Comparison of ENCODE assay signal across 16 cellular contexts in the genomic region with DNA sequence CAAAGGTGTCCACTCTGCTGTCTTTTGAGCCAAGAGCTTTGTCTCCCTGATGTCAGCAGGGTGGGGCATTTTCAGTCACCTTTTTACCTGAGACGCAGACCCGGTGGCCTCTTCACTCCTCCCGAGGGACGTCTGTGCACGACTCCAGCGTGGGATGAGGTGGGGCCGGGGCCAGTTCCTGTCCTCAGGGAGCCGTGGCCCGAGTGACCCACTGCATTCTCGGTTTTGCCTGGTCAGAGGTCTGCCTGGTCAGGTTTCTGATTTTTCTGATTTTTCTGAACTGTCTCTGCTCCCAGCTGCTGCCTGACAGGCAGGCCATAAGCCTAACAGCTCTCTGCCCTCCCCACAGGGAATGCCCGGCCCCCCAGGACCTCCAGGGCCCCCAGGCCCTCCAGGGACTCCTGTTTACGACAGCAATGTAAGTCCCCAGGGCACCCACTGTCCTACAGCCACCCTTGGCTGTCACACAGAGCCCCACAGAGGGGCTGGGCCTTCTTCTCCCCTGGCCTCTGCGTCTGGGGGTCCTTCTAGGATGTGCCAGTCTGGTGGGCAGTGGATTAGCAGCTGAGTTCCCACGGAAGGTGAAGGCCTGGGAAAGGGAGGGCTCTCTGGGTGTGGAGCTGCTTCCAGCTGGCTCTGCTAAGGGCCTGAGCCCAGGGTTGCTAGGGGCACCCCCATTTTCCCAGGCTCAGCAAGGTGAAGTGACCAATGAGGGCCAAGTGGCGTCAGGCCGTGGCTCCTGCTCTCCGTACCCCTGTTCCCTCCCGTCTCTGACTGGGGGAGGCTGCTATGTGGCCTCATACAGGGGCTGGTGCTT. TPM values are rescaled to one million over a fixed set of nuclear protein-coding genes. Genes with fewer than 3 reads are reported as not detected.
DNase-seq lines count a peak whose midpoint lies in the region; ATAC-seq, FAIRE-seq and TF ChIP-seq lines count a peak whose summit lies in the region.
"Had no signal": no experiment of that assay in that cellular context is flagged by ENCODE, and none has a peak within 500 bp of the region (broad histone marks: within the 10 kb centered on the region; RNA-seq: fewer than 3 reads in every experiment).

No MANE protein-coding gene starts in this region.

- H3K27me3 ChIP-seq in heart right ventricle (no peaks in the 10 kb centered on the region), ovary (no peaks in the 10 kb centered on the region)
- H3K27me3 ChIP-seq: SJCRH30 had no signal

- H3K27ac ChIP-seq in heart right ventricle (no peak overlapping the region), kidney (ENCODE audit: low read depth in 2 of 2, low read length in 2 of 2) (no peak overlapping the region), ovary (no peak overlapping the region)
- H3K27ac ChIP-seq: SJCRH30 had no signal

- TF ChIP-seq CTCF in heart right ventricle (IDR thresholded peaks at IDR 0.05) (no peak), kidney (IDR thresholded peaks at IDR 0.05; ENCODE audit: borderline replicate concordance, extremely low read depth, insufficient read depth) (no peak), ovary (IDR thresholded peaks at IDR 0.05) (no peak)

- no peak for TF ChIP-seq EP300 in ovary (IDR thresholded peaks at IDR 0.05)

- FAIRE-seq in kidney (lab: Jason Lieb, UNC): no peak
- FAIRE-seq: A204.1, H54 had no signal

- H3K4me3 Mint-ChIP-seq in stimulated activated naive B cell treated with anti-CD40 and anti-IgM and Interleukin-4, amounts not matched to agents 10 μg/mL and 1 μg/mL and 100 μg/mL, for 72 hours: no peak overlapping the region
- H3K4me3 Mint-ChIP-seq: IgD-negative memory B cell had no signal

- intact Hi-C loops in left cardiac atrium (cut with DNase I): no loop called here
- intact Hi-C loops in heart right ventricle (cut with DNase I): no loop called here
- intact Hi-C loops in kidney (cut with DNase I): no loop called here
- intact Hi-C loops in ovary (cut with DNase I): no loop called here

- H3K27me3 Mint-ChIP-seq in stimulated activated naive B cell treated with anti-CD40 and anti-IgM and Interleukin-4, amounts not matched to agents 10 μg/mL and 1 μg/mL and 100 μg/mL, for 72 hours: peaks cover 5 to 7% of the 10 kb centered on the region in 2 donors
- H3K27me3 Mint-ChIP-seq: IgD-negative memory B cell had no signal

- H3K36me3 ChIP-seq in heart right ventricle: peaks cover 0 to 81% (median 31%) of the 10 kb centered on the region in 9 donors
- H3K36me3 ChIP-seq in kidney (ENCODE audit: control insufficient read depth in 1 of 2, insufficient read depth in 2 of 2, low read length in 2 of 2): peaks cover 14 to 27% of the 10 kb centered on the region in 2 donors
- no peaks in the 10 kb centered on the region for H3K36me3 ChIP-seq in ovary
- H3K36me3 ChIP-seq: SJCRH30 had no signal

- no peaks in the 10 kb centered on the region for H3K36me3 Mint-ChIP-seq in stimulated activated naive B cell treated with anti-CD40 and anti-IgM and Interleukin-4, amounts not matched to agents 10 μg/mL and 1 μg/mL and 100 μg/mL, for 72 hours

- H3K9me3 ChIP-seq in heart right ventricle: no peaks in the 10 kb centered on the region
- H3K9me3 ChIP-seq in kidney (ENCODE audit: control insufficient read depth in 1 of 2, low read length in 2 of 2): no peaks in the 10 kb centered on the region
- no peaks in the 10 kb centered on the region for H3K9me3 ChIP-seq in ovary
- H3K9me3 ChIP-seq: SJCRH30 had no signal

- DNase-seq in left cardiac atrium (peak; percentile 14), heart right ventricle (no peak), kidney (peak; percentile 54), ovary (peak in 4 of 5 donors; percentile 15 to 38 (median 18)), hypothalamus (lab: John Stamatoyannopoulos, UW) (no peak), EL (no peak)
- DNase-seq in stimulated activated naive B cell treated with anti-CD40 and anti-IgM and Interleukin-4, amounts not matched to agents 10 μg/mL and 1 μg/mL and 100 μg/mL, for 72 hours: no peak
- DNase-seq: C1 segment of cervical spinal cord, NCI-H1105, NCI-H187 treated with DMSO at 0.1 percent for 48 hours, OCI-M1, SJCRH30 had no signal

- WGBS in heart right ventricle, 2 donors: 89 to 90% methylated on average over 18 of the region's 18 CpGs
- WGBS in ovary, 3 donors: 77 to 84% (median 78%) methylated on average over 18 of the region's 18 CpGs

- peaks cover 0 to 2% of the 10 kb centered on the region in 2 donors for H3K9me3 Mint-ChIP-seq in stimulated activated naive B cell treated with anti-CD40 and anti-IgM and Interleukin-4, amounts not matched to agents 10 μg/mL and 1 μg/mL and 100 μg/mL, for 72 hours
- H3K9me3 Mint-ChIP-seq: IgD-negative memory B cell had no signal

- peaks cover 0 to 5% of the 10 kb centered on the region in 2 donors for H3K4me1 Mint-ChIP-seq in stimulated activated naive B cell treated with anti-CD40 and anti-IgM and Interleukin-4, amounts not matched to agents 10 μg/mL and 1 μg/mL and 100 μg/mL, for 72 hours

- no peak overlapping the region for H3K9ac ChIP-seq in kidney (ENCODE audit: low read length in 2 of 2)

- no peak for TF ChIP-seq POLR2A in ovary (IDR thresholded peaks at IDR 0.05)

- no peak overlapping the region for H3K27ac Mint-ChIP-seq in stimulated activated naive B cell treated with anti-CD40 and anti-IgM and Interleukin-4, amounts not matched to agents 10 μg/mL and 1 μg/mL and 100 μg/mL, for 72 hours
- H3K27ac Mint-ChIP-seq: IgD-negative memory B cell had no signal

- ATAC-seq in left cardiac atrium (no peak), heart right ventricle (no peak), GM21526 (IDR thresholded peaks at IDR 0.05; ENCODE audit: low FRiP score, unreplicated experiment) (no peak)
- ATAC-seq in stimulated activated naive B cell treated with anti-CD40 and anti-IgM and Interleukin-4, amounts not matched to agents 10 μg/mL and 1 μg/mL and 100 μg/mL, for 72 hours (replicated peaks): no peak

- H3K4me1 ChIP-seq in heart right ventricle (no peaks in the 10 kb centered on the region), kidney (ENCODE audit: control insufficient read depth in 1 of 2, insufficient read depth in 1 of 2, low read depth in 1 of 2, low read length in 2 of 2) (no peaks in the 10 kb centered on the region), ovary (ENCODE audit: insufficient read depth) (peaks cover 3% of the 10 kb centered on the region)
- H3K4me1 ChIP-seq: SJCRH30 had no signal

- no peak overlapping the region for H3K4me3 ChIP-seq in heart right ventricle
- H3K4me3 ChIP-seq in kidney (ENCODE audit: low read length in 2 of 2): no peak overlapping the region
- H3K4me3 ChIP-seq in ovary: no peak overlapping the region
- H3K4me3 ChIP-seq: SJCRH30 had no signal

RNA-seq across cellular contexts. Expression of a gene that starts 45.9 kb away (rescaled TPM):
- 1 to 10 TPM; 5.4 to 8.6 TPM for total RNA-seq in left cardiac atrium
- 1 to 10 TPM; 1.5 to 8.5 (median 3.5) TPM for total RNA-seq in heart right ventricle
- 1 to 10 TPM; 3.8 to 7.2 TPM for polyA plus RNA-seq in heart right ventricle
- total RNA-seq in kidney: 7.2 TPM
- 5.1 TPM for polyA plus RNA-seq in kidney (ENCODE audit: insufficient read depth, low read depth, low replicate concordance)
- 10 to 100 TPM in 4 of 7 donors, 1 to 10 TPM in 3; 2.4 to 18.2 (median 10.1) TPM for total RNA-seq in ovary
- 1 to 10 TPM in 1 of 2 donors, under 1 TPM in 1; 0.88 to 6.9 TPM for polyA plus RNA-seq in ovary

Comparison
In these comparisons a context has a peak if more than half of its experiments do, and no peak if none do; other contexts are left out.
1. DNase-seq: peak in left cardiac atrium (single experiment), kidney (single experiment) and ovary (4 of 5); none in heart right ventricle (0 of 2), hypothalamus (0 of 51), EL (single experiment) and stimulated activated naive B cell treated with anti-CD40 and anti-IgM and Interleukin-4, amounts not matched to agents 10 μg/mL and 1 μg/mL and 100 μg/mL, for 72 hours (single experiment).